15 cellular contexts compared by ENCODE assay signal in genomic region chr6:106639812-106640211, GRCh38. TPM values are rescaled to one million over a fixed set of nuclear protein-coding genes. Genes with fewer than 3 reads are reported as not detected.
A peak's percentile ranks its signal among the peaks of the same experiment; 100 is the strongest.
DNase-seq lines count a peak whose midpoint lies in the region; ATAC-seq and TF ChIP-seq lines count a peak whose summit lies in the region.
"Had no signal": no experiment of that assay in that cellular context is flagged by ENCODE, and none has a peak within 500 bp of the region (broad histone marks: within the 10 kb centered on the region; RNA-seq: fewer than 3 reads in every experiment).

No MANE protein-coding gene starts in this region.

- no peak overlapping the region for H3K4me2 ChIP-seq in H9 (ENCODE audit: insufficient read depth, insufficient read length, low read length)

- no peak overlapping the region for H3K9ac ChIP-seq in H9 (ENCODE audit: extremely low read depth, insufficient read length, low read length)

- H3K36me3 Mint-ChIP-seq in H9 (ENCODE audit: insufficient read depth in 1 of 3, low read depth in 3 of 3) (peaks cover 23 to 41% (median 36%) of the 10 kb centered on the region in 3 experiments), WTC11 (peaks cover 36% of the 10 kb centered on the region)

- no peak overlapping the region for H2AFZ ChIP-seq in H9 (ENCODE audit: low read length)

- H3K4me3 Mint-ChIP-seq in H9 (no peak overlapping the region), WTC11 (no peak overlapping the region)

- H3K4ac ChIP-seq in H9 (ENCODE audit: low read depth, low read length) = no peak overlapping the region

- DNase-seq in GM12865 (ENCODE audit: low read depth) = peak; percentile 20
- DNase-seq in H9 = no peak
- DNase-seq in WTC11 (ENCODE audit: low spot score) = no peak
- no peak for DNase-seq in spleen
- DNase-seq in HT-29 (ENCODE audit: low spot score) = no peak
- DNase-seq: C1 segment of cervical spinal cord, DMS 273 treated with DMSO at 0.1 percent for 48 hours, EL, NCI-H1417, NCI-H1930, NCI-H2171 treated with DMSO at 0.1 percent for 48 hours, NCI-H82 had no signal

- H3K36me3 ChIP-seq in spleen = peaks cover 0 to 56% (median 33%) of the 10 kb centered on the region in 6 donors

- H3K27me3 ChIP-seq in H9 (ENCODE audit: insufficient read depth, low read length) (no peaks in the 10 kb centered on the region), spleen (replicated peaks in 1 of 7) (no peaks in the 10 kb centered on the region)

- no peaks in the 10 kb centered on the region for H3K9me3 Mint-ChIP-seq in H9
- H3K9me3 Mint-ChIP-seq in WTC11 = no peaks in the 10 kb centered on the region

- H3K27ac ChIP-seq in H9 (ENCODE audit: insufficient read length, low read depth, low read length) (no peak overlapping the region), spleen (peak overlapping the region in 5 of 8 donors; percentile 19 to 84 (median 79))
- H3K27ac ChIP-seq: RWPE1 had no signal

- intact Hi-C loops in spleen (cut with DNase I; ENCODE audit: low total_unique reads) = no loop called here

- WGBS in H9 (ENCODE audit: extremely low coverage, insufficient read length, low lambda C conversion rate) = no CpG with 5 or more reads among the region's 4 CpGs
- 59 to 74% (median 70%) methylated on average over 4 of the region's 4 CpGs for WGBS in spleen, 5 donors

- no peak overlapping the region for H2AK5ac ChIP-seq in H9 (ENCODE audit: insufficient read length, low read length)

- ATAC-seq in WTC11 (no peak), HG03025 (IDR thresholded peaks at IDR 0.05; ENCODE audit: low FRiP score, unreplicated experiment) (no peak), HG03045 (IDR thresholded peaks at IDR 0.05; ENCODE audit: unreplicated experiment) (no peak)

- H4K5ac ChIP-seq in H9 (ENCODE audit: insufficient read length, low read depth, low read length) = no peak overlapping the region

- no peak overlapping the region for H4K91ac ChIP-seq in H9 (ENCODE audit: insufficient read length, low read depth, low read length)

- no peaks in the 10 kb centered on the region for H3K23me2 ChIP-seq in H9 (ENCODE audit: insufficient read length, low read depth, low read length, poor library complexity, severe bottlenecking)

- H2BK20ac ChIP-seq in H9 (ENCODE audit: low read depth, low read length, poor library complexity, severe bottlenecking) = no peak overlapping the region

- peaks cover 10% of the 10 kb centered on the region for H3K79me2 ChIP-seq in H9 (ENCODE audit: insufficient read depth, low read length)

- H3K4me1 ChIP-seq in H9 (ENCODE audit: insufficient read depth, low read length) = 0 out of 2 replicates have a peak, but pooled peaks cover 6% of the 10 kb centered on the region
- peaks cover 9 to 61% (median 46%) of the 10 kb centered on the region in 6 donors for H3K4me1 ChIP-seq in spleen

- H2BK5ac ChIP-seq in H9 (ENCODE audit: insufficient read length, low read length) = no peak overlapping the region

- no peaks in the 10 kb centered on the region for H4K20me1 ChIP-seq in H9 (ENCODE audit: control insufficient read depth, insufficient read depth, insufficient read length)

- H2BK120ac ChIP-seq in H9 (ENCODE audit: low read depth, low read length, poor library complexity, severe bottlenecking) = no peak overlapping the region

- H3K27ac Mint-ChIP-seq in H9 (peak overlapping the region in 2 of 3 experiments; percentile 12 to 26; a peak in 3 of 7 replicates), WTC11 (peak overlapping the region; percentile 28; the same call in 1 of the 2 replicates)

- H3K18ac ChIP-seq in H9 (ENCODE audit: insufficient read length, low read depth, low read length) = no peak overlapping the region

- CTCF ChIA-PET in WTC11 (lab: Charles Lee) = no interaction called here

- H3K4me1 Mint-ChIP-seq in H9 = peaks cover 11 to 24% of the 10 kb centered on the region in 2 experiments
- H3K4me1 Mint-ChIP-seq in WTC11 = peaks cover 25% of the 10 kb centered on the region

- H3K23ac ChIP-seq in H9 (ENCODE audit: insufficient read length, low read depth, low read length) = no peak overlapping the region

- no peak overlapping the region for H3K14ac ChIP-seq in H9 (ENCODE audit: insufficient read depth, low read length)

- POLR2A ChIA-PET in WTC11 (lab: Charles Lee) = no interaction called here

- no peak overlapping the region for H2BK15ac ChIP-seq in H9 (ENCODE audit: low read depth, low read length)

- H3K4me3 ChIP-seq in GM12865 (ENCODE audit: low read depth, low read length) (no peak overlapping the region), spleen (no peak overlapping the region)

- no peak overlapping the region for H3K56ac ChIP-seq in H9 (ENCODE audit: insufficient read length, low read depth, low read length)

- H3K9me3 ChIP-seq in H9 (ENCODE audit: control insufficient read depth, low read depth, low read length) (no peaks in the 10 kb centered on the region), spleen (no peaks in the 10 kb centered on the region)

- TF ChIP-seq CTCF in GM12865 (IDR thresholded peaks at IDR 0.05; ENCODE audit: insufficient read depth, low read depth, low read length, missing control alignments) (no peak), H9 (conservative IDR thresholded peaks at IDR 0.05) (no peak), WTC11 (IDR thresholded peaks at IDR 0.05) (no peak), spleen (IDR thresholded peaks at IDR 0.05 in 8 of 11, conservative IDR thresholded peaks at IDR 0.05 in 3 of 11) (no peak)

- H3K27me3 Mint-ChIP-seq in H9 (ENCODE audit: low read depth) (no peaks in the 10 kb centered on the region), WTC11 (ENCODE audit: low read depth) (no peaks in the 10 kb centered on the region)

- H4K8ac ChIP-seq in H9 (replicated peaks; ENCODE audit: insufficient read length, low read depth, low read length) = no peak overlapping the region

- H3K79me1 ChIP-seq in H9 (ENCODE audit: insufficient read depth, low read depth, low read length, poor library complexity, severe bottlenecking) = peaks cover 5% of the 10 kb centered on the region

- no peak overlapping the region for H2BK12ac ChIP-seq in H9 (ENCODE audit: insufficient read length, low read depth, low read length)

- H3T11ph ChIP-seq in H9 (ENCODE audit: low read length) = no peak overlapping the region

- TF ChIP-seq POLR2A in spleen (IDR thresholded peaks at IDR 0.05) = no peak

TF ChIP-seq in WTC11, 78 proteins besides CTCF, POLR2A, EP300 and RAD21 (continues in another document):
- TF ChIP-seq SMAD4 (CRISPR knock-in tag; IDR thresholded peaks at IDR 0.05) (no peak), ZSCAN18 (CRISPR knock-in tag; IDR thresholded peaks at IDR 0.05) (no peak), SP1 (CRISPR knock-in tag; conservative IDR thresholded peaks at IDR 0.05) (no peak), PREB (CRISPR knock-in tag; IDR thresholded peaks at IDR 0.05; ENCODE audit: borderline replicate concordance) (no peak), ZNF423 (CRISPR knock-in tag; IDR thresholded peaks at IDR 0.05) (no peak), ERG (CRISPR knock-in tag; IDR thresholded peaks at IDR 0.05) (no peak), MXD4 (CRISPR knock-in tag; IDR thresholded peaks at IDR 0.05; ENCODE audit: borderline replicate concordance) (no peak)

RNA-seq across cellular contexts. Expression of gene QRSL1, which starts 10.4 kb away (rescaled TPM):
- total RNA-seq in H9 (2021) (17.4 and 19.5 TPM in 2 replicates), WTC11 (2021) (17.2 to 17.9 TPM (median 17.7 TPM) in 3 replicates), spleen (10 to 100 TPM; 16.4 to 27.9 (median 20.2) TPM)
- 10 to 100 TPM; 18.2 to 23.1 (median 21.6) TPM for polyA plus RNA-seq in spleen
- total RNA-seq in HT-29 (2014; rRNA removed; shearing (Covaris generic)) = 5.7 and 6.7 TPM in 2 replicates

RNA-seq across cellular contexts. Expression of gene RTN4IP1, which starts 10.5 kb away (rescaled TPM):
- total RNA-seq in H9 (2021) = 11.6 and 12.5 TPM in 2 replicates
- 16.3 to 19.2 TPM (median 17.8 TPM) in 3 replicates for total RNA-seq in WTC11 (2021)
- 1 to 10 TPM; 3.9 to 9.1 (median 6.7) TPM for total RNA-seq in spleen
- polyA plus RNA-seq in spleen = 1 to 10 TPM; 4.7 to 8.2 (median 6.5) TPM
- 4.1 and 4.4 TPM in 2 replicates for total RNA-seq in HT-29 (2014; rRNA removed; shearing (Covaris generic))
